1 cellular context compared by ENCODE assay signal in genomic region chr19:35317464-35318043, GRCh38.
TF ChIP-seq lines count a peak whose summit lies in the region.

No MANE protein-coding gene starts in this region.

TF ChIP-seq in K562, 482 proteins besides CTCF, POLR2A, EP300 and RAD21 (continued from another document and continues in another):
- TF ChIP-seq ZHX1 (conservative IDR thresholded peaks at IDR 0.05; ENCODE audit: low read length), result no peak
- peak; percentile 50 for TF ChIP-seq MEIS2 (IDR thresholded peaks at IDR 0.05; ENCODE audit: partially characterized antibody)
- no peak for TF ChIP-seq DDX20 (tag; IDR thresholded peaks at IDR 0.05; ENCODE audit: low read depth)
- no peak for TF ChIP-seq JUND (IDR thresholded peaks at IDR 0.05; ENCODE audit: borderline replicate concordance, low read depth, low read length)
- no peak for TF ChIP-seq JUND (tag; IDR thresholded peaks at IDR 0.05; ENCODE audit: borderline replicate concordance, low read depth, low read length)
- TF ChIP-seq ZNF507 (tag; conservative IDR thresholded peaks at IDR 0.05), result no peak
- TF ChIP-seq ZNF644 (tag; IDR thresholded peaks at IDR 0.05; ENCODE audit: low read depth), result peak; percentile 57; the same call in 1 of the 2 replicates
- no peak for TF ChIP-seq SAP30 (IDR thresholded peaks at IDR 0.05; ENCODE audit: borderline replicate concordance, insufficient read depth, low read depth, low read length, poor library complexity, severe bottlenecking)
- TF ChIP-seq TCF3 (CRISPR knock-in tag; IDR thresholded peaks at IDR 0.05), result no peak
- no peak for TF ChIP-seq ARID3A (IDR thresholded peaks at IDR 0.05; ENCODE audit: borderline replicate concordance, low read depth, low read length)
- peak; percentile 53; the same call in 1 of the 2 replicates for TF ChIP-seq NR2C1 (IDR thresholded peaks at IDR 0.05)
- peak; percentile 72 for TF ChIP-seq NR2C1 (tag; IDR thresholded peaks at IDR 0.05)
- no peak for TF ChIP-seq BRF2 (IDR thresholded peaks at IDR 0.05; ENCODE audit: borderline replicate concordance, insufficient read depth, insufficient read length)
- no peak for TF ChIP-seq CHCHD3 (CRISPR knock-in tag; IDR thresholded peaks at IDR 0.05)
- no peak for TF ChIP-seq HOXB6 (CRISPR knock-in tag; IDR thresholded peaks at IDR 0.05; ENCODE audit: borderline replicate concordance)
- no peak; the same call in 1 of the 2 replicates for TF ChIP-seq PTTG1 (tag; IDR thresholded peaks at IDR 0.05; ENCODE audit: low read depth)
- no peak for TF ChIP-seq MBD2 (IDR thresholded peaks at IDR 0.05; ENCODE audit: borderline replicate concordance, low read depth)
- no peak for TF ChIP-seq ILF3 (IDR thresholded peaks at IDR 0.05; ENCODE audit: borderline replicate concordance)
- TF ChIP-seq PRMT5 (CRISPR knock-in tag; IDR thresholded peaks at IDR 0.05), result no peak
- no peak for TF ChIP-seq ZBTB34 (CRISPR knock-in tag; IDR thresholded peaks at IDR 0.05)
- peak; percentile 52; the same call in 1 of the 2 replicates for TF ChIP-seq L3MBTL2 (IDR thresholded peaks at IDR 0.05)
- no peak for TF ChIP-seq POLR3G (IDR thresholded peaks at IDR 0.05; ENCODE audit: extremely low read depth, insufficient read length, insufficient replicate concordance)
- TF ChIP-seq ADNP (tag; IDR thresholded peaks at IDR 0.05), result no peak
- TF ChIP-seq GABPA (tag; conservative IDR thresholded peaks at IDR 0.05; ENCODE audit: low read depth), result no peak
- 0 out of 2 replicates have a peak, but pooled peaks have one; percentile 39 for TF ChIP-seq MITF (IDR thresholded peaks at IDR 0.05)
- TF ChIP-seq GTF2E2 (tag; IDR thresholded peaks at IDR 0.05), result no peak
- no peak for TF ChIP-seq KDM1A (IDR thresholded peaks at IDR 0.05)
- TF ChIP-seq POLR2H (tag; IDR thresholded peaks at IDR 0.05; ENCODE audit: low read depth), result no peak
- TF ChIP-seq TAF9B (IDR thresholded peaks at IDR 0.05; ENCODE audit: partially characterized antibody), result no peak
- no peak for TF ChIP-seq ZBTB2 (IDR thresholded peaks at IDR 0.05)
- TF ChIP-seq FOXA1 (IDR thresholded peaks at IDR 0.05; ENCODE audit: borderline replicate concordance), result no peak
- no peak for TF ChIP-seq NFRKB (IDR thresholded peaks at IDR 0.05; ENCODE audit: low read depth)
- TF ChIP-seq PTRF (tag; IDR thresholded peaks at IDR 0.05), result 0 out of 2 replicates have a peak, but pooled peaks have one; percentile 6
- TF ChIP-seq PRDM10 (IDR thresholded peaks at IDR 0.05; ENCODE audit: partially characterized antibody), result no peak
- TF ChIP-seq CBX3 (IDR thresholded peaks at IDR 0.05; ENCODE audit: borderline replicate concordance in 1 of 2, low read length in 2 of 2), result no peak
- no peak for TF ChIP-seq SRSF1 (IDR thresholded peaks at IDR 0.05; ENCODE audit: low read depth, low read length)
- TF ChIP-seq GMEB1 (CRISPR knock-in tag; IDR thresholded peaks at IDR 0.05), result 0 out of 2 replicates have a peak, but pooled peaks have one; percentile 8
- TF ChIP-seq ZC3H8 (IDR thresholded peaks at IDR 0.05), result no peak
- TF ChIP-seq ZBTB49 (CRISPR knock-in tag; IDR thresholded peaks at IDR 0.05; ENCODE audit: borderline replicate concordance), result no peak
- TF ChIP-seq NFIX (CRISPR knock-in tag; IDR thresholded peaks at IDR 0.05; ENCODE audit: low read depth), result no peak
